In genomic region chr10:6823770-6824169, GRCh38 we compare ENCODE assay signal across 1 cellular context.
TF ChIP-seq lines count a peak whose summit lies in the region.

No MANE protein-coding gene starts in this region.

TF ChIP-seq in WTC11, 78 proteins besides CTCF, POLR2A, EP300 and RAD21 (continued from another document):
- no peak for TF ChIP-seq ZNF281 (CRISPR knock-in tag; IDR thresholded peaks at IDR 0.05)
- no peak for TF ChIP-seq NFE2L1 (CRISPR knock-in tag; IDR thresholded peaks at IDR 0.05)
- TF ChIP-seq HMGA2 (CRISPR knock-in tag; IDR thresholded peaks at IDR 0.05) = no peak
- TF ChIP-seq OVOL2 (CRISPR knock-in tag; IDR thresholded peaks at IDR 0.05; ENCODE audit: borderline replicate concordance) = no peak
- TF ChIP-seq ZNF416 (CRISPR knock-in tag; IDR thresholded peaks at IDR 0.05) = no peak
